In the genomic region with DNA sequence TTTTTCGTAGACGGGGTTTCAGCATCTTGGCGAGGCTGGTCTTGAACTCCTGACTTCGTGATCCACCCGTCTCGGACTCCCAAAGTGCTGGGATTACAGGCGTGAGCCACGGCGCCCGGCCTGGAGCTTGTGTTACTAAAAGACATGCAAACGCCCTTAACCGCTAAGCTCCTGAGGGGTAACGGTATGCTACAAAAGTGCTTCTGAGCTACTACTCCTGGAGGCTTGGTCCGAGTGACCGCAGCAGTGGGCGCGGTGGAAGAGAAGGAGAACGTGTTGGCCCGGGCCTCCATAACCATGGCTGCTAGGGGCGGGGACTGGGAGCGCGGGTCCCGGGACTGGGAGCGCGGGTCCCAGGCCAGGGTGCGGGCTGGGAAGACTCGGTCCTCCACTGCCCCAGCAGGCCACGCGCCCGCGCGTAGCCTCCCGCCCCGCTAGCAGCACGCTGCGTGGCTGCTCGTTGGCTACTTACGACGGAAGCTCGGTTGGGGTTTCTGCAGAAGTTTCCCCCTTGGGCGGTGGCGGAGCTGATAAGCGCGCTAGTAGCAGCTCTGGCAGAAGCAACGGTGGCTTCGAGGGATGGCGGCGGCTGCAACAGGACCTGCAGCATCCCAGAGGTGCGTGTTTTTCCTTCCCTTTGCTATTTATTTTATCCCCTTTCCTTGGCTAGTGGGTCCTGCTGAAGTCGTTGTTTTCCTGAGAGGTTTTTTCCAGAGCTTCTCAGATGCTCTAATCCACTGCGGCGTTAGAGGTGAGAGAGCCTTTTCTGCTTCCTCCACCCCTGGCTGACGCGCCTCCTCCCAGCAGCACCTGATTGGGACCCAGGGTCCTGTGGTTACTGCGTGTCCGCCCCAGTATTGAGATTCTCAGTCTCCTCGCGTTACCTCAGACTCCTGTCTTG, we compare ENCODE assay signal across 8 cellular contexts.
DNase-seq lines count a peak whose midpoint lies in the region; ATAC-seq and TF ChIP-seq lines count a peak whose summit lies in the region.

No MANE protein-coding gene starts in this region.

- peak overlapping the region; percentile 82 for H3K27ac ChIP-seq in WERI-Rb-1
- H3K27ac ChIP-seq in sigmoid colon, result peak overlapping the region; percentile 79 to 86 (median 80)

- TSS peak; percentile 84 for BruUV-seq in MCF 10A (replicated peaks; lab: Mats Ljungman, UMichigan)

- DNase-seq in ACHN (peak; percentile 85), NCI-H2029 (lab: John Stamatoyannopoulos, UW) (peak; percentile 73), WERI-Rb-1 (peak; percentile 95), MCF 10A (ENCODE audit: unreplicated experiment) (peak; percentile 84), sigmoid colon (peak; percentile 90)

- TF ChIP-seq CTCF in WERI-Rb-1 (IDR thresholded peaks at IDR 0.05; ENCODE audit: low read depth, low read length), result 0 out of 2 replicates have a peak, but pooled peaks have one; percentile 4
- TF ChIP-seq CTCF in MCF 10A (IDR thresholded peaks at IDR 0.05; ENCODE audit: unreplicated experiment), result no peak
- no peak for TF ChIP-seq CTCF in sigmoid colon (IDR thresholded peaks at IDR 0.05)

- TF ChIP-seq EP300 in sigmoid colon (IDR thresholded peaks at IDR 0.05), result peak in 1 of 4 donors; percentile 4

- H3K4me3 ChIP-seq in WERI-Rb-1 (ENCODE audit: low read depth, low read length) (peak overlapping the region; percentile 60), iPS-11a (ENCODE audit: low read depth, low read length) (peak overlapping the region; percentile 76), sigmoid colon (peak overlapping the region; percentile 48 to 76 (median 60))

- no peaks in the 10 kb centered on the region for H3K27me3 ChIP-seq in WERI-Rb-1 (ENCODE audit: insufficient read depth, low read depth, severe bottlenecking)
- no peaks in the 10 kb centered on the region for H3K27me3 ChIP-seq in sigmoid colon

- H3K27me3 Mint-ChIP-seq in MCF 10A (ENCODE audit: insufficient read depth, unreplicated experiment), result no peaks in the 10 kb centered on the region

- POLR2A ChIA-PET in MCF 10A (lab: Yijun Ruan, JAX), result interaction anchor here (0.6 to 2.4 kb wide), 14 partner anchors 16 to 625 kb away, joined by 3 to 29 read pairs (median 4); a partner anchor contains a TSS

- H3K36me3 ChIP-seq in WERI-Rb-1, result no peaks in the 10 kb centered on the region
- no peaks in the 10 kb centered on the region for H3K36me3 ChIP-seq in sigmoid colon

- in situ Hi-C loops in ACHN (cut with HindIII; ENCODE audit: low pct_ligation_motif_present, low pct_unique_long_range_greater_than_20kb, low sequenced_read_pairs), result no loop called here

- H3K4me1 ChIP-seq in sigmoid colon, result peaks cover 0 to 13% (median 9%) of the 10 kb centered on the region in 4 donors

- H3K9me3 ChIP-seq in WERI-Rb-1 (ENCODE audit: severe bottlenecking) (peaks cover 4% of the 10 kb centered on the region), sigmoid colon (no peaks in the 10 kb centered on the region)

- H3K9me3 Mint-ChIP-seq in MCF 10A (ENCODE audit: unreplicated experiment), result no peaks in the 10 kb centered on the region

- ATAC-seq in GM21515 (IDR thresholded peaks at IDR 0.05; ENCODE audit: unreplicated experiment) (peak; percentile 85), GM21423 (IDR thresholded peaks at IDR 0.05; ENCODE audit: unreplicated experiment) (no peak)

- 2 to 5% methylated on average over 58 of the region's 58 CpGs for WGBS in sigmoid colon, 2 donors

- H3K4me1 Mint-ChIP-seq in MCF 10A (ENCODE audit: insufficient read depth, unreplicated experiment), result peaks cover 12% of the 10 kb centered on the region

- intact Hi-C loops in MCF 10A (cut with micrococcal nuclease) (loop anchor here (5.0 kb wide), 1 partner anchor 381 kb away; no protein-coding TSS in a partner anchor), sigmoid colon (cut with DNase I) (loop anchor here (5.0 kb wide), 1 partner anchor 174 kb away; a partner anchor contains a TSS)

- no peak for TF ChIP-seq POLR2A in sigmoid colon (IDR thresholded peaks at IDR 0.05)

- H3K4me3 Mint-ChIP-seq in MCF 10A (ENCODE audit: unreplicated experiment), result peak overlapping the region; percentile 92

- H3K36me3 Mint-ChIP-seq in MCF 10A (ENCODE audit: insufficient read depth, unreplicated experiment), result peaks cover 5% of the 10 kb centered on the region

- H3K27ac Mint-ChIP-seq in MCF 10A (ENCODE audit: low read depth, unreplicated experiment), result peak overlapping the region; percentile 91

- CTCF ChIA-PET in MCF 10A (lab: Yijun Ruan, JAX), result interaction anchor here (0.5 to 1.6 kb wide), 7 partner anchors 17 to 646 kb away, joined by 3 to 13 read pairs (median 3); a partner anchor contains a TSS
